In genomic region chr9:24035816-24036215, GRCh38 we compare ENCODE assay signal across 14 cellular contexts.
DNase-seq lines count a peak whose midpoint lies in the region.
"Had no signal": no experiment of that assay in that cellular context is flagged by ENCODE, and none has a peak within 500 bp of the region (broad histone marks: within the 10 kb centered on the region; RNA-seq: fewer than 3 reads in every experiment).

No MANE protein-coding gene starts in this region.

- in situ Hi-C loops in G401 (cut with HindIII; ENCODE audit: low sequenced_read_pairs) = no loop called here

- DNase-seq in G401 (ENCODE audit: low spot score) = peak; percentile 71
- peak; percentile 63 for DNase-seq in NCI-H1694 (lab: John Stamatoyannopoulos, UW)
- peak; percentile 49 for DNase-seq in NCI-H82 treated with DMSO at 0.1 percent for 48 hours (lab: John Stamatoyannopoulos, UW; ENCODE audit: unreplicated experiment)
- peak; percentile 34 for DNase-seq in cerebellum (ENCODE audit: low spot score)
- no peak for DNase-seq in activated CD4-positive, alpha-beta T cell treated with anti-CD3 and anti-CD28 coated beads, Interleukin-2, amount 50 U/mL, for 48 hours
- no peak for DNase-seq in posterior vena cava (ENCODE audit: low spot score)
- DNase-seq in HuH-7.5 (ENCODE audit: low spot score) = no peak
- DNase-seq: EL, HCEC 1CT, NCI-H1417 treated with DMSO at 0.1 percent for 48 hours, NCI-H2029 treated with DMSO at 0.1 percent for 48 hours, NCI-H2227 treated with DMSO at 0.1 percent for 48 hours, NCI-H526 treated with DMSO at 0.1 percent for 48 hours, Right ventricle myocardium superior had no signal

- intact Hi-C loops in posterior vena cava (cut with DNase I) = no loop called here

Comparison
In these comparisons a context has a peak if more than half of its experiments do, and no peak if none do; other contexts are left out.
1. DNase-seq: peak in G401 (single experiment), NCI-H1694 (single experiment), NCI-H82 treated with DMSO at 0.1 percent for 48 hours (single experiment) and cerebellum (single experiment); none in activated CD4-positive, alpha-beta T cell treated with anti-CD3 and anti-CD28 coated beads, Interleukin-2, amount 50 U/mL, for 48 hours (0 of 2), posterior vena cava (single experiment) and HuH-7.5 (single experiment).